Comparison of ENCODE assay signal across 1 cellular context in genomic region chr5:5705010-5705409, GRCh38.
TF ChIP-seq lines count a peak whose summit lies in the region.

No MANE protein-coding gene starts in this region.

TF ChIP-seq in WTC11, 78 proteins besides CTCF, POLR2A, EP300 and RAD21 (continued from another document):
- TF ChIP-seq PRDM15 (CRISPR knock-in tag; IDR thresholded peaks at IDR 0.05) (no peak), ZSCAN18 (CRISPR knock-in tag; IDR thresholded peaks at IDR 0.05) (no peak), ZNF232 (CRISPR knock-in tag; IDR thresholded peaks at IDR 0.05) (no peak), FOXP1 (CRISPR knock-in tag; IDR thresholded peaks at IDR 0.05; ENCODE audit: borderline replicate concordance) (no peak), ZNF396 (CRISPR knock-in tag; IDR thresholded peaks at IDR 0.05; ENCODE audit: borderline replicate concordance) (no peak), TP53 (CRISPR knock-in tag; IDR thresholded peaks at IDR 0.05) (no peak), CREB1 (CRISPR knock-in tag; IDR thresholded peaks at IDR 0.05) (no peak), PRRX2 (CRISPR knock-in tag; IDR thresholded peaks at IDR 0.05) (no peak), ZNF281 (CRISPR knock-in tag; IDR thresholded peaks at IDR 0.05) (no peak), MYBL2 (CRISPR knock-in tag; IDR thresholded peaks at IDR 0.05) (no peak), AFF4 (CRISPR knock-in tag; IDR thresholded peaks at IDR 0.05; ENCODE audit: borderline replicate concordance) (no peak), ATF6 (CRISPR knock-in tag; IDR thresholded peaks at IDR 0.05) (no peak), CBFB (CRISPR knock-in tag; IDR thresholded peaks at IDR 0.05; ENCODE audit: low read depth) (no peak)
